ENCODE assay signal across 8 cellular contexts in the genomic region with DNA sequence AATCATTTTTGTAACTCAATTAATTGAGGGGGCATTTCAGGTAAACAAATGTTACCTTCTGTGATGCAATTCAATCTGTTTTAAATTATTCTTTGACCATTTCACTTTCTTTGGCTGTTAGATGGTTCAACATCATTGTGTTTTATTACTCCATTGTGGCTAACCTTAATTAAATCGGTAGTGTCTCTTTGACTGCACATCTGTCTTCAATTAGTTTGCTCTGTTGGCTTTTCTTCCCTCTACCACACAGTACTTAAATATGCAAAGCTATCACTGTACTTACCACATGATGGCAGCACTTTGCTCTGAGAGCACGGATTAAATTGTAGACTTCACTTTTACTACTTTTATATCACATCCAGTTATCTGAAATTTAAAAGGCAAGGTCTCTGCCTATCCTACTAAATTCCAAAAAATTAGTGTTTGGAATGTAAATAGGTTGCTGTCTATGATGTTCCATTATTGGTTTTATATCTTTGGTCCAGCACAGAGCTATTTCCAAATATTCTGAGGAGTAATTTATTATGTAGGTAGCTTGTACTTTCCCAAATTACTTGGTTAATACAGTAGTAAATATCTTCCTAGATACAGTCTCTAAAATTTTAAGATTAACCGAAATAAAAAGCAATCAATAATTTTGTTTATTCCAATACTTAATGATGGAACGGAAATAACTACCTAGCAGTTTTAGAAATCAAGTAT.
A peak's percentile ranks its signal among the peaks of the same experiment; 100 is the strongest.
DNase-seq lines count a peak whose midpoint lies in the region; ATAC-seq and TF ChIP-seq lines count a peak whose summit lies in the region.

No MANE protein-coding gene starts in this region.

- H3K9me2 ChIP-seq in Loucy (replicated peaks; ENCODE audit: low read depth, low read length) = no peaks in the 10 kb centered on the region

- TF ChIP-seq CTCF in Loucy (conservative IDR thresholded peaks at IDR 0.05; ENCODE audit: low read length) = peak; percentile 81

- H3F3A ChIP-seq in Loucy (ENCODE audit: low read depth) = no peaks in the 10 kb centered on the region

- peak; percentile 92 for ATAC-seq in GM21786 (IDR thresholded peaks at IDR 0.05; ENCODE audit: unreplicated experiment)

- no peaks in the 10 kb centered on the region for H4K20me1 ChIP-seq in Loucy (ENCODE audit: insufficient read depth, low read length, poor library complexity, severe bottlenecking)

- no peak overlapping the region for H3K4me3 ChIP-seq in Loucy (ENCODE audit: low read length, poor library complexity, severe bottlenecking)

- no peaks in the 10 kb centered on the region for H3K36me3 ChIP-seq in Loucy (ENCODE audit: insufficient read depth, low read length)

- H3K4me1 ChIP-seq in Loucy (ENCODE audit: insufficient read depth, low read length, poor library complexity, severe bottlenecking) = no peaks in the 10 kb centered on the region

- TF ChIP-seq POLR2A in erythroblast (IDR thresholded peaks at IDR 0.05; ENCODE audit: low read length) = no peak

- no peaks in the 10 kb centered on the region for H3K9me3 ChIP-seq in Loucy (ENCODE audit: insufficient read depth, low read depth, low read length)

- H3K4me2 ChIP-seq in Loucy (ENCODE audit: low read depth, low read length, poor library complexity, severe bottlenecking) = no peak overlapping the region

- no peak overlapping the region for H2AFZ ChIP-seq in Loucy (ENCODE audit: low read length)

- DNase-seq in GM04503 (ENCODE audit: low read depth) = peak; percentile 59
- DNase-seq in RPMI7951 (ENCODE audit: low read depth) = peak; percentile 87
- DNase-seq in erythroblast (lab: John Stamatoyannopoulos, UW) = peak; percentile 20 to 41
- DNase-seq in pons (ENCODE audit: low spot score) = peak; percentile 71
- DNase-seq in activated CD4-positive, CD25-positive, alpha-beta regulatory T cell treated with anti-CD3 and anti-CD28 coated beads, Interleukin-2, amount 50 U/mL, for 72 hours = no peak
- no peak for DNase-seq in UCSD-AML1 (lab: John Stamatoyannopoulos, UW; ENCODE audit: unreplicated experiment)

- no peaks in the 10 kb centered on the region for H3K27me3 ChIP-seq in Loucy (ENCODE audit: insufficient read depth, low read length, poor library complexity, severe bottlenecking)

- no peak overlapping the region for H3K9ac ChIP-seq in Loucy (ENCODE audit: low read depth, low read length, poor library complexity, severe bottlenecking)

- no peaks in the 10 kb centered on the region for H3K79me2 ChIP-seq in Loucy (ENCODE audit: insufficient read depth, low read length)

Comparison
In these comparisons a context has a peak if more than half of its experiments do, and no peak if none do; other contexts are left out.
1. DNase-seq: peak in GM04503 (single experiment), RPMI7951 (single experiment), erythroblast (2 of 2) and pons (single experiment); none in activated CD4-positive, CD25-positive, alpha-beta regulatory T cell treated with anti-CD3 and anti-CD28 coated beads, Interleukin-2, amount 50 U/mL, for 72 hours (single experiment) and UCSD-AML1 (single experiment).